Comparison of ENCODE assay signal across 24 cellular contexts in genomic region chr2:127371037-127371436, GRCh38. TPM values are rescaled to one million over a fixed set of nuclear protein-coding genes. Genes with fewer than 3 reads are reported as not detected.
A peak's percentile ranks its signal among the peaks of the same experiment; 100 is the strongest.
DNase-seq lines count a peak whose midpoint lies in the region; ATAC-seq and TF ChIP-seq lines count a peak whose summit lies in the region.
"Had no signal": no experiment of that assay in that cellular context is flagged by ENCODE, and none has a peak within 500 bp of the region (broad histone marks: within the 10 kb centered on the region; RNA-seq: fewer than 3 reads in every experiment).

No MANE protein-coding gene starts in this region.

- H3K4me2 ChIP-seq in HCT116 (ENCODE audit: low read length) = peak overlapping the region; percentile 43

- H3K36me3 ChIP-seq in HCT116 (ENCODE audit: control insufficient read depth in 1 of 2, insufficient read depth in 2 of 2, low read length in 2 of 2) (no peaks in the 10 kb centered on the region), subcutaneous abdominal adipose tissue (ENCODE audit: control insufficient read depth in 5 of 5, insufficient read depth in 5 of 5, low read length in 5 of 5) (no peaks in the 10 kb centered on the region)

- no peaks in the 10 kb centered on the region for H3K9me2 ChIP-seq in HCT116 (ENCODE audit: insufficient read depth)

- BruUV-seq in HCT116 (replicated peaks; lab: Mats Ljungman, UMichigan) = no TSS peak

- peaks cover 0 to 3% of the 10 kb centered on the region in 2 donors for H3K9me3 Mint-ChIP-seq in effector memory CD8-positive, alpha-beta T cell

- H3K4me3 ChIP-seq in HCT116 (replicated peaks in 1 of 2; ENCODE audit: low read depth in 1 of 2, low read length in 2 of 2) = no peak overlapping the region
- H3K4me3 ChIP-seq in cardiac fibroblast (replicated peaks in 1 of 2; ENCODE audit: low read depth in 2 of 2, low read length in 2 of 2) = no peak overlapping the region
- H3K4me3 ChIP-seq in right cardiac atrium (ENCODE audit: low read length) = no peak overlapping the region
- H3K4me3 ChIP-seq in subcutaneous abdominal adipose tissue (ENCODE audit: low read depth in 1 of 5, low read length in 5 of 5) = no peak overlapping the region
- H3K4me3 ChIP-seq: GM12878 had no signal

- peak; percentile 56 for TF ChIP-seq RAD21 in HCT116 (IDR thresholded peaks at IDR 0.05; ENCODE audit: low read depth)

- H3K27me3 Mint-ChIP-seq in effector memory CD8-positive, alpha-beta T cell = no peaks in the 10 kb centered on the region
- H3K27me3 Mint-ChIP-seq: activated CD4-positive, alpha-beta memory T cell treated with anti-CD3 and anti-CD28 coated beads for 36 hours; CD4-positive, CD25-positive, alpha-beta regulatory T cell had no signal

- CTCF ChIA-PET in HCT116 (lab: Charles Lee) = interaction anchor here (0.6 to 1.3 kb wide), 7 partner anchors 8 to 174 kb away, joined by 3 to 7 read pairs (median 4); no protein-coding TSS in a partner anchor

- H3K27ac ChIP-seq in HCT116 (ENCODE audit: low read depth, low read length) (no peak overlapping the region), right cardiac atrium (ENCODE audit: low read length) (no peak overlapping the region), subcutaneous abdominal adipose tissue (ENCODE audit: low read depth, low read length) (peak overlapping the region; percentile 82)
- H3K27ac ChIP-seq: RWPE1 had no signal

- ATAC-seq in HCT116 (peak; percentile 99), right cardiac atrium (peak; percentile 50 to 89)
- no peak for ATAC-seq in effector memory CD8-positive, alpha-beta T cell (replicated peaks)
- ATAC-seq: GM12878 had no signal

- peaks cover 44 to 61% of the 10 kb centered on the region in 2 donors for H3K4me1 Mint-ChIP-seq in effector memory CD8-positive, alpha-beta T cell (ENCODE audit: low read depth in 2 of 2)

- H3K9ac ChIP-seq in HCT116 (ENCODE audit: low read length) (no peak overlapping the region), subcutaneous abdominal adipose tissue (ENCODE audit: low read length in 5 of 5) (peak overlapping the region in 2 of 5 donors; percentile 10 to 27)

- DNase-seq in HCT116 (ENCODE audit: low read depth, low spot score) (peak; percentile 60), cardiac fibroblast (ENCODE audit: low read depth in 2 of 2) (peak; percentile 45 to 92), right cardiac atrium (peak; percentile 62 to 88 (median 72)), pons (ENCODE audit: low spot score) (no peak), NCI-H2081 (lab: John Stamatoyannopoulos, UW) (no peak), SKM-1 treated with dmso at 0.1 percent for 144 hours (lab: John Stamatoyannopoulos, UW; ENCODE audit: unreplicated experiment) (no peak)
- DNase-seq in effector memory CD8-positive, alpha-beta T cell = no peak
- DNase-seq: activated CD4-positive, alpha-beta memory T cell treated with anti-CD3 and anti-CD28 coated beads for 36 hours; activated T-cell treated with anti-CD3 and anti-CD28 coated beads for 4 hours; CD4-positive, CD25-positive, alpha-beta regulatory T cell; cerebellar nuclear complex; effector CD8-positive, alpha-beta T cell; islet precursor cell; KG1; mesendoderm; NCI-H2029; NCI-H510A; nephron progenitor cell had no signal

- H4K20me1 ChIP-seq in HCT116 (ENCODE audit: insufficient read depth) = no peaks in the 10 kb centered on the region

- POLR2A ChIA-PET in HCT116 (lab: Charles Lee) = no interaction called here

- H3K27me3 ChIP-seq in HCT116 (ENCODE audit: insufficient read depth, low read length) (no peaks in the 10 kb centered on the region), right cardiac atrium (ENCODE audit: control insufficient read depth, insufficient read depth) (no peaks in the 10 kb centered on the region), subcutaneous abdominal adipose tissue (ENCODE audit: control insufficient read depth in 5 of 5, insufficient read depth in 4 of 5, low read length in 5 of 5) (no peaks in the 10 kb centered on the region)

- TF ChIP-seq CTCF in HCT116 (IDR thresholded peaks at IDR 0.05 in 2 of 3, conservative IDR thresholded peaks at IDR 0.05 in 1 of 3; ENCODE audit: borderline replicate concordance in 1 of 3, insufficient read depth in 1 of 3, low read depth in 2 of 3, low read length in 2 of 3) (peak; percentile 52 to 61 (median 56); a peak in 5 of 6 replicates), cardiac fibroblast (IDR thresholded peaks at IDR 0.05; ENCODE audit: low read depth, low read length) (peak; percentile 22)

- TF ChIP-seq POLR2A in HCT116 (IDR thresholded peaks at IDR 0.05; ENCODE audit: borderline replicate concordance, extremely low read depth, insufficient read depth, insufficient read length) = no peak

- H2AFZ ChIP-seq in HCT116 (ENCODE audit: low read depth, low read length, poor library complexity, severe bottlenecking) = no peak overlapping the region

- no peaks in the 10 kb centered on the region for H3K9me3 ChIP-seq in HCT116 (ENCODE audit: control insufficient read depth in 1 of 2, insufficient read depth in 1 of 2, low read depth in 1 of 2, low read length in 2 of 2)
- no peaks in the 10 kb centered on the region for H3K9me3 ChIP-seq in right cardiac atrium (ENCODE audit: control insufficient read depth, low read length)
- peaks cover 0 to 6% (median 3%) of the 10 kb centered on the region in 5 donors for H3K9me3 ChIP-seq in subcutaneous abdominal adipose tissue (ENCODE audit: control insufficient read depth in 5 of 5, low read length in 5 of 5)

- H3K4me1 ChIP-seq in HCT116 (ENCODE audit: control insufficient read depth in 1 of 2, insufficient read depth in 2 of 2, low read length in 2 of 2) = peaks cover 6 to 9% of the 10 kb centered on the region in 2 experiments; a peak in 3 of 4 replicates
- no peaks in the 10 kb centered on the region for H3K4me1 ChIP-seq in right cardiac atrium (ENCODE audit: control insufficient read depth, insufficient read depth, low read length)
- H3K4me1 ChIP-seq in subcutaneous abdominal adipose tissue (ENCODE audit: control insufficient read depth in 5 of 5, insufficient read depth in 5 of 5, low read length in 5 of 5) = peaks cover 4 to 22% (median 16%) of the 10 kb centered on the region in 5 donors

- H3K4me3 Mint-ChIP-seq in effector memory CD8-positive, alpha-beta T cell = no peak overlapping the region
- H3K4me3 Mint-ChIP-seq: activated CD4-positive, alpha-beta memory T cell treated with anti-CD3 and anti-CD28 coated beads for 36 hours; nephron progenitor cell had no signal

- peaks cover 26% of the 10 kb centered on the region for H3K36me3 Mint-ChIP-seq in effector memory CD8-positive, alpha-beta T cell (ENCODE audit: insufficient read depth)

- peaks cover 36% of the 10 kb centered on the region for H3K79me2 ChIP-seq in HCT116 (ENCODE audit: insufficient read depth, low read length)

- RAD21 ChIA-PET in HCT116 (lab: Charles Lee; ENCODE audit: low non-redundant PET in 1 of 2, low total read pairs in 2 of 2, uncharacterized antibody in 2 of 2, unreplicated experiment in 2 of 2) = interaction anchor here in 1 of 2 experiments (1.0 kb wide), 1 partner anchor 27 kb away, joined by 3 read pairs; no protein-coding TSS in a partner anchor

- intact Hi-C loops in HCT116 (cut with micrococcal nuclease) (loop anchor here (5.0 kb wide), 1 partner anchor 106 kb away; no protein-coding TSS in a partner anchor), right cardiac atrium (cut with DNase I) (no loop called here)

- 67% methylated on average over 11 of the region's 11 CpGs for WGBS in right cardiac atrium

- no peak overlapping the region for H3K27ac Mint-ChIP-seq in effector memory CD8-positive, alpha-beta T cell
- H3K27ac Mint-ChIP-seq: activated CD4-positive, alpha-beta memory T cell treated with anti-CD3 and anti-CD28 coated beads for 36 hours; CD4-positive, CD25-positive, alpha-beta regulatory T cell; nephron progenitor cell had no signal

TF ChIP-seq in HCT116, 20 proteins besides CTCF, POLR2A, EP300 and RAD21:
- TF ChIP-seq ELF1 (IDR thresholded peaks at IDR 0.05; ENCODE audit: borderline replicate concordance, low read depth) = no peak
- TF ChIP-seq ZFX (IDR thresholded peaks at IDR 0.05) = no peak
- no peak for TF ChIP-seq SRF (IDR thresholded peaks at IDR 0.05; ENCODE audit: low read depth)
- no peak for TF ChIP-seq CEBPB (IDR thresholded peaks at IDR 0.05; ENCODE audit: low read depth)
- no peak for TF ChIP-seq CBX3 (IDR thresholded peaks at IDR 0.05; ENCODE audit: low read depth)
- no peak for TF ChIP-seq ATF3 (IDR thresholded peaks at IDR 0.05)
- no peak for TF ChIP-seq ZNF274 (IDR thresholded peaks at IDR 0.05; ENCODE audit: low read depth, low read length)
- TF ChIP-seq TCF7L2 (IDR thresholded peaks at IDR 0.05; ENCODE audit: borderline replicate concordance, extremely low read depth, insufficient read depth, insufficient read length) = no peak
- TF ChIP-seq, protein P1, sequence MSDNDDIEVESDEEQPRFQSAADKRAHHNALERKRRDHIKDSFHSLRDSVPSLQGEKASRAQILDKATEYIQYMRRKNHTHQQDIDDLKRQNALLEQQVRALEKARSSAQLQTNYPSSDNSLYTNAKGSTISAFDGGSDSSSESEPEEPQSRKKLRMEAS (IDR thresholded peaks at IDR 0.05) = no peak
- no peak for TF ChIP-seq JUND (IDR thresholded peaks at IDR 0.05)
- TF ChIP-seq SP1 (IDR thresholded peaks at IDR 0.05; ENCODE audit: low read depth) = no peak

RNA-seq across cellular contexts. Expression of gene MAP3K2, which starts 16.7 kb away (rescaled TPM):
- total RNA-seq in HCT116 (2021; ENCODE audit: unreplicated experiment) (44.5 TPM), right cardiac atrium (10 to 100 TPM; 25.9 to 34.3 (median 32.1) TPM)
- 8.2 and 9.3 TPM in 2 replicates for polyA plus RNA-seq in HCT116 (2012)
- 4.3 TPM for polyA plus RNA-seq in right cardiac atrium

RNA-seq across cellular contexts. Expression of gene PROC, which starts 47.2 kb away (rescaled TPM):
- total RNA-seq in HCT116 (2021; ENCODE audit: unreplicated experiment) (not detected), right cardiac atrium (not detected)
- polyA plus RNA-seq in HCT116 (2012) = not detected in 2 replicates
- polyA plus RNA-seq in right cardiac atrium = 0.18 TPM
- total RNA-seq: activated CD4-positive, alpha-beta memory T cell treated with anti-CD3 and anti-CD28 coated beads for 36 hours; CD4-positive, CD25-positive, alpha-beta regulatory T cell; fibroblast of lung; GM12878; pulmonary artery endothelial cell; subcutaneous adipose tissue had no signal
- polyA plus RNA-seq: fibroblast of lung, GM12878 had no signal

Comparison
In these comparisons a context has a peak if more than half of its experiments do, and no peak if none do; other contexts are left out.
1. DNase-seq: peak in HCT116 (single experiment), cardiac fibroblast (2 of 2) and right cardiac atrium (3 of 3); none in pons (single experiment), NCI-H2081 (0 of 2), effector memory CD8-positive, alpha-beta T cell (0 of 3) and SKM-1 treated with dmso at 0.1 percent for 144 hours (single experiment).